Comparison of ENCODE assay signal across 11 cellular contexts in genomic region chr10:21100871-21101514, GRCh38.
DNase-seq lines count a peak whose midpoint lies in the region; TF ChIP-seq lines count a peak whose summit lies in the region.
"Had no signal": no experiment of that assay in that cellular context is flagged by ENCODE, and none has a peak within 500 bp of the region (broad histone marks: within the 10 kb centered on the region; RNA-seq: fewer than 3 reads in every experiment).

No MANE protein-coding gene starts in this region.

- H3K79me2 ChIP-seq in smooth muscle cell (ENCODE audit: low read depth), result no peaks in the 10 kb centered on the region

- DNase-seq in NCI-H226 (peak; percentile 69), fibroblast of the aortic adventitia (ENCODE audit: low read depth) (peak; percentile 43), smooth muscle cell (lab: John Stamatoyannopoulos, UW; ENCODE audit: unreplicated experiment) (no peak), cerebellar cortex (ENCODE audit: low spot score) (no peak), MV-4-11 (lab: John Stamatoyannopoulos, UW) (no peak), activated gamma-delta T cell (lab: John Stamatoyannopoulos, UW) (no peak)
- DNase-seq in activated naive CD8-positive, alpha-beta T cell treated with anti-CD3 and anti-CD28 coated beads for 36 hours, result peak; percentile 2
- DNase-seq: mucosa of descending colon, Peyer's patch, right lobe of liver, WERI-Rb-1 had no signal

- peak overlapping the region; percentile 21 for H3K4me2 ChIP-seq in smooth muscle cell

- no peaks in the 10 kb centered on the region for H4K20me1 ChIP-seq in smooth muscle cell (ENCODE audit: low read depth)

- H3K4me3 ChIP-seq in fibroblast of the aortic adventitia (ENCODE audit: low read depth, low read length) (no peak overlapping the region), smooth muscle cell (no peak overlapping the region)
- H3K4me3 ChIP-seq: mucosa of descending colon, Peyer's patch, right lobe of liver had no signal

- H3F3A ChIP-seq in smooth muscle cell (ENCODE audit: low read depth), result no peaks in the 10 kb centered on the region

- peak overlapping the region; percentile 66 for H2AFZ ChIP-seq in smooth muscle cell (ENCODE audit: low read depth)

- H3K27ac ChIP-seq in smooth muscle cell (ENCODE audit: low read depth), result peak overlapping the region; percentile 44
- H3K27ac ChIP-seq: Peyer's patch, right lobe of liver, WERI-Rb-1 had no signal

- no peak overlapping the region for H3K4me3 Mint-ChIP-seq in activated naive CD8-positive, alpha-beta T cell treated with anti-CD3 and anti-CD28 coated beads for 36 hours

- H3K4me1 ChIP-seq in smooth muscle cell (ENCODE audit: low read depth), result peaks cover 22% of the 10 kb centered on the region
- H3K4me1 ChIP-seq: Peyer's patch, right lobe of liver had no signal

- H3K27me3 ChIP-seq in smooth muscle cell (ENCODE audit: low read depth), result no peaks in the 10 kb centered on the region
- H3K27me3 ChIP-seq: Peyer's patch, right lobe of liver had no signal

- no peaks in the 10 kb centered on the region for H3K36me3 Mint-ChIP-seq in activated naive CD8-positive, alpha-beta T cell treated with anti-CD3 and anti-CD28 coated beads for 36 hours

- peak overlapping the region; percentile 57 for H3K27ac Mint-ChIP-seq in activated naive CD8-positive, alpha-beta T cell treated with anti-CD3 and anti-CD28 coated beads for 36 hours

- H3K27me3 Mint-ChIP-seq in activated naive CD8-positive, alpha-beta T cell treated with anti-CD3 and anti-CD28 coated beads for 36 hours, result no peaks in the 10 kb centered on the region

- H3K9me3 Mint-ChIP-seq in activated naive CD8-positive, alpha-beta T cell treated with anti-CD3 and anti-CD28 coated beads for 36 hours, result peaks cover 3% of the 10 kb centered on the region

- H3K36me3 ChIP-seq in smooth muscle cell (ENCODE audit: low read depth), result no peaks in the 10 kb centered on the region
- H3K36me3 ChIP-seq: Peyer's patch, right lobe of liver, WERI-Rb-1 had no signal

- no peaks in the 10 kb centered on the region for H3K9me3 ChIP-seq in smooth muscle cell (replicated peaks; ENCODE audit: low read depth)
- H3K9me3 ChIP-seq: mucosa of descending colon, Peyer's patch, right lobe of liver had no signal

- peak overlapping the region; percentile 22 for H3K9ac ChIP-seq in smooth muscle cell (ENCODE audit: low read depth)

- WGBS in smooth muscle cell (ENCODE audit: low lambda C conversion rate), result 50% methylated on average over 7 of the region's 7 CpGs

- TF ChIP-seq CTCF in fibroblast of the aortic adventitia (IDR thresholded peaks at IDR 0.05; ENCODE audit: insufficient read depth, low read length), result no peak
- TF ChIP-seq CTCF in smooth muscle cell (IDR thresholded peaks at IDR 0.05; ENCODE audit: borderline replicate concordance, insufficient read depth, poor library complexity, severe bottlenecking), result no peak

- H3K4me1 Mint-ChIP-seq in activated naive CD8-positive, alpha-beta T cell treated with anti-CD3 and anti-CD28 coated beads for 36 hours, result peaks cover 12% of the 10 kb centered on the region

Comparison
In these comparisons a context has a peak if more than half of its experiments do, and no peak if none do; other contexts are left out.
1. DNase-seq: peak in NCI-H226 (single experiment), activated naive CD8-positive, alpha-beta T cell treated with anti-CD3 and anti-CD28 coated beads for 36 hours (single experiment) and fibroblast of the aortic adventitia (single experiment); none in smooth muscle cell (single experiment), cerebellar cortex (single experiment), MV-4-11 (single experiment) and activated gamma-delta T cell (single experiment).